Comparison of ENCODE assay signal across 16 cellular contexts in the genomic region with DNA sequence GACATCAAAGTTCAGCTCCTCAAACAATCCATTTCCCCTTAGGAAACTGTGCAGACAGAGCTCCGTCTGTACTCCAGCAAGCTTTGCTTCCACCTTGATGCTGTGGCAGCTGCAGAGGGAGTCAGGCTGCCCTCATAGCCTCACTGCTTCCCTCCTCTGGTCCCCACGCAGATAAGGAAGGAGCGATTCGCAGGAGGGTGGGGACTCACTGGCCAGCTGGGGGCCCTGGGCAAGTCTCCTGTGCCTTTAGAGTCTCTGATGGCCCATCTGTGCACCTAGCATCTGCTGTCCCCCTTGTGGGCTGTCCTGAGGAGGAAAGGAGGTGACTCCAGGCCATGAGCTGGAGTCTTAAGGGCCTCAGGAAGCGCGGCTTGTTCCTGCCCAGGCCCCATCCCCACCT.
DNase-seq lines count a peak whose midpoint lies in the region; ATAC-seq and TF ChIP-seq lines count a peak whose summit lies in the region.
"Had no signal": no experiment of that assay in that cellular context is flagged by ENCODE, and none has a peak within 500 bp of the region (broad histone marks: within the 10 kb centered on the region; RNA-seq: fewer than 3 reads in every experiment).

No MANE protein-coding gene starts in this region.

- WGBS in neuronal stem cell (ENCODE audit: extremely low coverage in 2 of 2, insufficient read length in 2 of 2, insufficient replicate concordance in 1 of 2), 2 donors, result no CpG with 5 or more reads among the region's 6 CpGs

- no peak overlapping the region for H2BK5ac ChIP-seq in neuronal stem cell (ENCODE audit: low read length)

- H3K27me3 Mint-ChIP-seq in WTC11 (ENCODE audit: low read depth), result peaks cover 4% of the 10 kb centered on the region; the same call in 1 of the 2 replicates

- no peak overlapping the region for H3K27ac Mint-ChIP-seq in WTC11
- H3K27ac Mint-ChIP-seq: CD4-positive, CD25-positive, alpha-beta regulatory T cell had no signal

- no peak overlapping the region for H2AK5ac ChIP-seq in neuronal stem cell (ENCODE audit: low read depth, low read length)

- H3K79me1 ChIP-seq in neuronal stem cell (ENCODE audit: low read depth, low read length), result no peaks in the 10 kb centered on the region

- H2BK12ac ChIP-seq in neuronal stem cell (ENCODE audit: low read length), result no peak overlapping the region

- TF ChIP-seq CTCF in WTC11 (IDR thresholded peaks at IDR 0.05), result no peak

- no peak overlapping the region for H4K91ac ChIP-seq in neuronal stem cell (ENCODE audit: low read depth, low read length, poor library complexity)

- ATAC-seq in WTC11, result peak; percentile 40; the same call in 1 of the 2 replicates
- ATAC-seq: A549 had no signal

- H3K4me1 ChIP-seq in neuronal stem cell (ENCODE audit: control insufficient read depth in 2 of 2, insufficient read depth in 1 of 2, low read depth in 1 of 2, low read length in 2 of 2), result peaks cover 5 to 13% of the 10 kb centered on the region in 2 donors
- H3K4me1 ChIP-seq: A549, Caco-2, HAP-1 had no signal

- peaks cover 2 to 4% of the 10 kb centered on the region in 2 donors for H3K9me3 ChIP-seq in neuronal stem cell (replicated peaks in 1 of 2; ENCODE audit: control insufficient read depth in 2 of 2, insufficient read depth in 1 of 2, low read depth in 1 of 2, low read length in 2 of 2)
- H3K9me3 ChIP-seq: A549, Caco-2, HAP-1 had no signal

- no peak overlapping the region for H2BK120ac ChIP-seq in neuronal stem cell (ENCODE audit: low read depth, low read length)

- peak overlapping the region; percentile 1 for H3K18ac ChIP-seq in neuronal stem cell (ENCODE audit: low read length)

- H3K36me3 ChIP-seq in H7 (replicated peaks; ENCODE audit: control insufficient read depth, insufficient read depth, low read length) (no peaks in the 10 kb centered on the region), neuronal stem cell (replicated peaks in 1 of 2; ENCODE audit: control insufficient read depth in 2 of 2, insufficient read depth in 2 of 2, low read length in 2 of 2) (peaks cover 0 to 3% of the 10 kb centered on the region in 2 donors)
- H3K36me3 ChIP-seq: HAP-1 had no signal

- CTCF ChIA-PET in WTC11 (lab: Charles Lee), result interaction anchor here (0.5 to 1.5 kb wide), 2 partner anchors 87 to 212 kb away, joined by 3 read pairs; no protein-coding TSS in a partner anchor

- H2BK15ac ChIP-seq in neuronal stem cell (ENCODE audit: low read length), result no peak overlapping the region

- H3K4me3 Mint-ChIP-seq in WTC11, result no peak overlapping the region
- H3K4me3 Mint-ChIP-seq: CD4-positive, CD25-positive, alpha-beta regulatory T cell; CD8-positive, alpha-beta memory T cell had no signal

- H4K8ac ChIP-seq in neuronal stem cell (ENCODE audit: low read depth, low read length), result no peak overlapping the region

- H3K27ac ChIP-seq in neuronal stem cell (replicated peaks; ENCODE audit: low read length), result no peak overlapping the region
- H3K27ac ChIP-seq: 22Rv1, A549 had no signal

- peaks cover 11% of the 10 kb centered on the region for H3K9me3 Mint-ChIP-seq in WTC11
- H3K9me3 Mint-ChIP-seq: CD4-positive, CD25-positive, alpha-beta regulatory T cell; CD8-positive, alpha-beta memory T cell had no signal

- no peak overlapping the region for H3K23ac ChIP-seq in neuronal stem cell (ENCODE audit: low read depth, low read length, poor library complexity)

- no peak overlapping the region for H3K4ac ChIP-seq in neuronal stem cell (ENCODE audit: low read length)

- H3K4me3 ChIP-seq in H7 (ENCODE audit: insufficient read depth, low read depth, low read length) (no peak overlapping the region), neuronal stem cell (ENCODE audit: low read length in 2 of 2) (no peak overlapping the region)
- H3K4me3 ChIP-seq: A549, HAP-1 had no signal

- H3K9ac ChIP-seq in neuronal stem cell (ENCODE audit: low read depth, low read length, poor library complexity), result no peak overlapping the region

- POLR2A ChIA-PET in WTC11 (lab: Charles Lee), result no interaction called here

- H3K4me1 Mint-ChIP-seq in WTC11, result peaks cover 7% of the 10 kb centered on the region
- H3K4me1 Mint-ChIP-seq: CD4-positive, CD25-positive, alpha-beta regulatory T cell; CD8-positive, alpha-beta memory T cell had no signal

- H3K14ac ChIP-seq in neuronal stem cell (ENCODE audit: low read length), result no peak overlapping the region

- H2AFZ ChIP-seq in neuronal stem cell (ENCODE audit: low read length), result no peak overlapping the region

- no peak overlapping the region for H3K4me2 ChIP-seq in neuronal stem cell (ENCODE audit: insufficient read depth, low read length, poor library complexity, severe bottlenecking)
- H3K4me2 ChIP-seq: A549 had no signal

- DNase-seq in NCI-H82 (lab: John Stamatoyannopoulos, UW) (peak; percentile 61), NCI-H82 treated with DMSO at 0.1 percent for 48 hours (lab: John Stamatoyannopoulos, UW; ENCODE audit: unreplicated experiment) (no peak), H7 (peak; percentile 17), WTC11 (ENCODE audit: low spot score) (no peak), neuronal stem cell (ENCODE audit: low spot score) (no peak), iPS-NIHi7 (ENCODE audit: extremely low spot score) (no peak), COLO829 (ENCODE audit: low spot score) (no peak), AML-193 (lab: John Stamatoyannopoulos, UW) (no peak)
- DNase-seq: C1 segment of cervical spinal cord; Caco-2; CD4-positive, CD25-positive, alpha-beta regulatory T cell; CD8-positive, alpha-beta memory T cell; IMR-90 had no signal

- H3K27me3 ChIP-seq in H7 (ENCODE audit: control insufficient read depth, insufficient read depth, low read length), result no peaks in the 10 kb centered on the region
- no peaks in the 10 kb centered on the region for H3K27me3 ChIP-seq in neuronal stem cell (ENCODE audit: control insufficient read depth in 3 of 3, insufficient read depth in 3 of 3, low read depth in 1 of 3, low read length in 3 of 3)

- H3K36me3 Mint-ChIP-seq in WTC11, result peaks cover 8% of the 10 kb centered on the region
- H3K36me3 Mint-ChIP-seq: CD4-positive, CD25-positive, alpha-beta regulatory T cell; CD8-positive, alpha-beta memory T cell had no signal

TF ChIP-seq in WTC11, 78 proteins besides CTCF, POLR2A, EP300 and RAD21:
- TF ChIP-seq, protein P1, sequence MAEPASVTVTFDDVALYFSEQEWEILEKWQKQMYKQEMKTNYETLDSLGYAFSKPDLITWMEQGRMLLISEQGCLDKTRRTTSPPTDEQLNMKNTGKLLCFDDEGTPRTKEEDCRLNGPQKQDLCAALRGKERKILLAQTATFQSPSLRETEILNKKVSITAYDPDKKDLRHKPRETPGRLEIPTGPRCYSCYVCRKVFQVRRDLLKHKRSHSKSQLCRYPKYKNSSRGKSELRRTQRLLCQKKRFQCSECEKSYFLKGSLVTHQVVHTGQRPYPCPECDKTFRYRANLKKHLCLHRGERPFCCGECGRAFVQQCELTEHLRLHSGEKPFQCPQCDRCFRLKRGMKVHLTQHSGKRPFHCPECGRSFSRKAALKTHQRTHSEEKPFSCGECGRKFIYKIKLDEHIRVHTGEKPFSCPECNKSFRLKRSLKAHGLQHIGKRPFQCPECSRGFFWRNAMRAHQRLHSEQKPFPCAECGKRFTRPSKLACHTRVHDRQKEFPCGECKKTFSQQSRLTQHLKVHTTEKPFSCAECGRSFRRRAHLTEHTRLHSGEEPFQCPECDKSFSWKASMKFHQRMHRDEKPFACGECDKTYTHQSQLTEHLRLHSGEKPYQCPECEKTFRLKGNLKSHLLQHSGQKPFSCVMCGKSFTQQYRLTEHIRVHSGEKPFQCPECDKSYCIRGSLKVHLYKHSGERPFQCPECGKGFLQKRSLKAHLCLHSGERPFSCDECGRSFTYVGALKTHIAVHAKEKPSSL (CRISPR knock-in tag; conservative IDR thresholded peaks at IDR 0.05), result no peak
- TF ChIP-seq, protein P2, sequence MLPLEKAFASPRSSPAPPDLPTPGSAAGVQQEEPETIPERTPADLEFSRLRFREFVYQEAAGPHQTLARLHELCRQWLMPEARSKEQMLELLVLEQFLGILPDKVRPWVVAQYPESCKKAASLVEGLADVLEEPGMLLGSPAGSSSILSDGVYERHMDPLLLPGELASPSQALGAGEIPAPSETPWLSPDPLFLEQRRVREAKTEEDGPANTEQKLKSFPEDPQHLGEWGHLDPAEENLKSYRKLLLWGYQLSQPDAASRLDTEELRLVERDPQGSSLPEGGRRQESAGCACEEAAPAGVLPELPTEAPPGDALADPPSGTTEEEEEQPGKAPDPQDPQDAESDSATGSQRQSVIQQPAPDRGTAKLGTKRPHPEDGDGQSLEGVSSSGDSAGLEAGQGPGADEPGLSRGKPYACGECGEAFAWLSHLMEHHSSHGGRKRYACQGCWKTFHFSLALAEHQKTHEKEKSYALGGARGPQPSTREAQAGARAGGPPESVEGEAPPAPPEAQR (CRISPR knock-in tag; IDR thresholded peaks at IDR 0.05), result no peak
- TF ChIP-seq SOX15 (CRISPR knock-in tag; IDR thresholded peaks at IDR 0.05) (no peak), PRRX2 (CRISPR knock-in tag; IDR thresholded peaks at IDR 0.05) (no peak), GRHL2 (CRISPR knock-in tag; IDR thresholded peaks at IDR 0.05; ENCODE audit: insufficient replicate concordance, severe bottlenecking) (no peak)

Comparison
In these comparisons a context has a peak if more than half of its experiments do, and no peak if none do; other contexts are left out.
1. DNase-seq: peak in NCI-H82 (single experiment) and H7 (single experiment); none in NCI-H82 treated with DMSO at 0.1 percent for 48 hours (single experiment), WTC11 (single experiment), neuronal stem cell (single experiment), iPS-NIHi7 (single experiment), COLO829 (single experiment) and AML-193 (0 of 2).